7 cellular contexts compared by ENCODE assay signal in genomic region chr2:4039999-4040398, GRCh38.
"Had no signal": no experiment of that assay in that cellular context is flagged by ENCODE, and none has a peak within 500 bp of the region (broad histone marks: within the 10 kb centered on the region; RNA-seq: fewer than 3 reads in every experiment).

No MANE protein-coding gene starts in this region.

- H3K4me3 ChIP-seq: GM23248, HAP-1 had no signal

- H3K36me3 ChIP-seq: HAP-1 had no signal

- H3K9me3 ChIP-seq: HAP-1 had no signal

- H3K4me1 ChIP-seq: HAP-1 had no signal

- H3K4me3 Mint-ChIP-seq: HFFc6, IgD-negative memory B cell had no signal

- H3K27ac Mint-ChIP-seq: HFFc6, IgD-negative memory B cell had no signal

- DNase-seq: GM23248, GOT3, H7, HFFc6 had no signal

- H2AFZ ChIP-seq: GM23248 had no signal

- H3K9ac ChIP-seq: GM23248 had no signal

- H3K27ac ChIP-seq: GM23248, HL-60 had no signal

- H3K27me3 Mint-ChIP-seq: IgD-negative memory B cell had no signal
